ENCODE assay signal across 18 cellular contexts in the genomic region with DNA sequence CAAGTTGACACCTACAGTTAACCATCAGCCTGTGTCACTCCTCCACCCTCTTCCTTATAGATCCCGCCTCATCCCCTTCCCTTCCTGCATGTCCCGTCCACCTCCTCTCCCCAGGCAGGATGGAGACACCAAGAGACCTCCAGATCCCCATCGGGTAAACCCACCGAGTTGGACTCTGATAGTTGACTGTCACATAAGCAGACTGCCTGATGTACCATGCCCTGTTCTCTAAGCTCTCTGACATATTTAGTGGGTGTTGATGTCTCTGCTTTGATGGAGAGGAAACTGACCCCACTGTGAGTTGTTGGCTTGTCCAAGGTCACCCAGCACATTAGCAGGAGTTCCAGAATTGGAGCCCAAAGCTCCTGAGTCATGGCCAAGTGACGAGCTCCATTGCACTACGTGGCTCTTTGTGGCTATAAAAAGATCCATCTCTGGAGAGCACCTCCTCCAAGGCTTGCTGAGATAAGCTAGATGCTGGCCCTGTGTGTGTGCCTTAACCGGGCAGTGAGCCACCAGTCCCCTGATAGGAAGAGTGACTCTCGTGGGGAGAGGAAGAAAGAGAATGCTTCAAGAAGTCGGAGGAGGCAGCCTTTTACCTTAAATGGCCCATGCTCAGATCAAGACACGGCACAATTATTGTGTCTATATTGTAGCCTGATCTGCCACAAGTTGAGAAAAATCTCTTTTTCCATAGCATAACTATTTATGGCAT.
DNase-seq lines count a peak whose midpoint lies in the region; ATAC-seq and TF ChIP-seq lines count a peak whose summit lies in the region.
"Had no signal": no experiment of that assay in that cellular context is flagged by ENCODE, and none has a peak within 500 bp of the region (broad histone marks: within the 10 kb centered on the region; RNA-seq: fewer than 3 reads in every experiment).

No MANE protein-coding gene starts in this region.

- no peak overlapping the region for H2BK120ac ChIP-seq in mesenchymal stem cell (ENCODE audit: low read depth, low read length)

- ATAC-seq in HG03139 (IDR thresholded peaks at IDR 0.05; ENCODE audit: unreplicated experiment) (no peak), GM18505 (IDR thresholded peaks at IDR 0.05; ENCODE audit: unreplicated experiment) (no peak)
- ATAC-seq: activated CD8-positive, alpha-beta T cell treated with anti-CD3 and anti-CD28 coated beads for 36 hours had no signal

- peak overlapping the region in 1 of 2 experiments; percentile 91 for H2BK12ac ChIP-seq in mesenchymal stem cell (ENCODE audit: low read length in 2 of 2)

- no peak overlapping the region for H3K14ac ChIP-seq in mesenchymal stem cell (ENCODE audit: low read length in 2 of 2)

- H3K9ac ChIP-seq in endodermal cell (ENCODE audit: extremely low read depth, low read length, poor library complexity, severe bottlenecking) (no peak overlapping the region), mesenchymal stem cell (ENCODE audit: low read length) (peak overlapping the region; percentile 19)

- peaks cover 4% of the 10 kb centered on the region for H3K4me1 Mint-ChIP-seq in endodermal cell
- H3K4me1 Mint-ChIP-seq: memory B cell had no signal

- peak overlapping the region in 1 of 2 experiments; percentile 37 for H3K18ac ChIP-seq in mesenchymal stem cell (ENCODE audit: low read depth in 1 of 2, low read length in 2 of 2)

- H3K23ac ChIP-seq in mesenchymal stem cell (ENCODE audit: low read length in 2 of 2): no peak overlapping the region

- H3K4me3 ChIP-seq in AG04450 (ENCODE audit: low read depth, low read length): no peak overlapping the region
- H3K4me3 ChIP-seq in endodermal cell (ENCODE audit: low read length): no peak overlapping the region
- no peak overlapping the region for H3K4me3 ChIP-seq in mesenchymal stem cell (ENCODE audit: insufficient read depth in 1 of 2, low read depth in 1 of 2, low read length in 2 of 2)
- H3K4me3 ChIP-seq in HAP-1: no peak overlapping the region
- H3K4me3 ChIP-seq: transverse colon had no signal

- no peak overlapping the region for H3K4me2 ChIP-seq in mesenchymal stem cell (ENCODE audit: low read length, poor library complexity, severe bottlenecking)

- no peaks in the 10 kb centered on the region for H3K36me3 ChIP-seq in endodermal cell (ENCODE audit: control insufficient read depth, insufficient read depth, low read length)
- H3K36me3 ChIP-seq in mesenchymal stem cell (ENCODE audit: control insufficient read depth in 1 of 2, insufficient read depth in 2 of 2, low read depth in 1 of 2, low read length in 2 of 2): no peaks in the 10 kb centered on the region
- no peaks in the 10 kb centered on the region for H3K36me3 ChIP-seq in HAP-1 (replicated peaks)
- H3K36me3 ChIP-seq: transverse colon had no signal

- H3K9me3 ChIP-seq in AG04450 (ENCODE audit: control insufficient read depth, insufficient read depth, low read length): no peaks in the 10 kb centered on the region
- H3K9me3 ChIP-seq in endodermal cell (ENCODE audit: control insufficient read depth, low read length): no peaks in the 10 kb centered on the region
- no peaks in the 10 kb centered on the region for H3K9me3 ChIP-seq in mesenchymal stem cell (ENCODE audit: control insufficient read depth, low read length)
- no peaks in the 10 kb centered on the region for H3K9me3 ChIP-seq in HAP-1
- H3K9me3 ChIP-seq: transverse colon had no signal

- peak overlapping the region; percentile 41 for H2AK5ac ChIP-seq in mesenchymal stem cell (ENCODE audit: low read length, severe bottlenecking)

- TF ChIP-seq POLR2A in GM18505 (IDR thresholded peaks at IDR 0.05; ENCODE audit: borderline replicate concordance, extremely low read depth, insufficient read depth, insufficient read length): no peak

- TF ChIP-seq CTCF in AG04450 (IDR thresholded peaks at IDR 0.05; ENCODE audit: low read depth, low read length): no peak
- TF ChIP-seq CTCF in endodermal cell (conservative IDR thresholded peaks at IDR 0.05): no peak

- H4K8ac ChIP-seq in mesenchymal stem cell (ENCODE audit: low read length): no peak overlapping the region

- H2AFZ ChIP-seq in mesenchymal stem cell (ENCODE audit: low read depth, low read length): no peak overlapping the region

- H3K27ac ChIP-seq in AG04450 (ENCODE audit: low read depth, low read length) (peak overlapping the region; percentile 61), endodermal cell (ENCODE audit: low read depth, low read length) (no peak overlapping the region), mesenchymal stem cell (ENCODE audit: low read length, poor library complexity, severe bottlenecking) (no peak overlapping the region)
- H3K27ac ChIP-seq: transverse colon had no signal

- no peak overlapping the region for H2BK15ac ChIP-seq in mesenchymal stem cell (ENCODE audit: low read depth, poor library complexity, severe bottlenecking)

- H2BK5ac ChIP-seq in mesenchymal stem cell (ENCODE audit: low read depth, low read length, poor library complexity, severe bottlenecking): no peak overlapping the region

- H3K27me3 Mint-ChIP-seq in endodermal cell (ENCODE audit: insufficient read depth): peaks cover 5% of the 10 kb centered on the region

- 89 to 90% methylated on average over 5 to 10 of the region's 10 CpGs for WGBS in endodermal cell (ENCODE audit: insufficient coverage in 1 of 2, insufficient read length in 1 of 2), 2 experiments
- 67% methylated on average over 8 of the region's 10 CpGs for WGBS in mesenchymal stem cell

- in situ Hi-C loops in HAP-1 (cut with MboI; ENCODE audit: low sequenced_read_pairs): no loop called here

- no peaks in the 10 kb centered on the region for H3K36me3 Mint-ChIP-seq in endodermal cell (ENCODE audit: low read depth)
- H3K36me3 Mint-ChIP-seq: memory B cell had no signal

- no peak overlapping the region for H3K4me3 Mint-ChIP-seq in endodermal cell
- H3K4me3 Mint-ChIP-seq: activated CD8-positive, alpha-beta T cell treated with anti-CD3 and anti-CD28 coated beads for 36 hours; dendritic cell treated with granulocyte-macrophage colony-stimulating factor and Interleukin-4, amounts not matched to agents 40 ng/mL and 50 ng/mL, for 4 days; IgD-negative memory B cell; memory B cell; T-helper 2 cell treated with Interferon-gamma antibody and Interleukin-4, amounts not matched to agents 5 μg/mL and 100 μg/mL, for 36 hours had no signal

- CTCF ChIA-PET in AG04450 (lab: Charles Lee): no interaction called here

- no peaks in the 10 kb centered on the region for H3K9me3 Mint-ChIP-seq in endodermal cell
- H3K9me3 Mint-ChIP-seq: activated CD8-positive, alpha-beta T cell treated with anti-CD3 and anti-CD28 coated beads for 36 hours; dendritic cell treated with granulocyte-macrophage colony-stimulating factor and Interleukin-4, amounts not matched to agents 40 ng/mL and 50 ng/mL, for 4 days; IgD-negative memory B cell; memory B cell; T-helper 2 cell treated with Interferon-gamma antibody and Interleukin-4, amounts not matched to agents 5 μg/mL and 100 μg/mL, for 36 hours had no signal

- DNase-seq in AG04450 (ENCODE audit: low read depth, low spot score): no peak
- DNase-seq in LHCN-M2 (ENCODE audit: low read depth): peak; percentile 57
- DNase-seq in endodermal cell: peak; percentile 12
- DNase-seq in mesenchymal stem cell: peak; percentile 81
- no peak for DNase-seq in HAP-1 (ENCODE audit: low spot score in 2 of 2)
- no peak for DNase-seq in CD1c-positive myeloid dendritic cell (ENCODE audit: extremely low spot score)
- DNase-seq: activated CD8-positive, alpha-beta T cell treated with anti-CD3 and anti-CD28 coated beads for 36 hours; activated naive CD4-positive, alpha-beta T cell treated with Interleukin-2 at 50 U/mL for 16 hours; GDM1; H7; NCI-H2081 treated with DMSO at 0.1 percent for 48 hours; transverse colon had no signal

- peak overlapping the region; percentile 61 for H4K91ac ChIP-seq in mesenchymal stem cell (ENCODE audit: low read length)

- no peak overlapping the region for H3K27ac Mint-ChIP-seq in endodermal cell
- H3K27ac Mint-ChIP-seq: activated CD8-positive, alpha-beta T cell treated with anti-CD3 and anti-CD28 coated beads for 36 hours; dendritic cell treated with granulocyte-macrophage colony-stimulating factor and Interleukin-4, amounts not matched to agents 40 ng/mL and 50 ng/mL, for 4 days; IgD-negative memory B cell; memory B cell; T-helper 2 cell treated with Interferon-gamma antibody and Interleukin-4, amounts not matched to agents 5 μg/mL and 100 μg/mL, for 36 hours had no signal

- no peak overlapping the region for H3K4ac ChIP-seq in mesenchymal stem cell (ENCODE audit: low read depth in 1 of 2, low read length in 2 of 2)

- H3K4me1 ChIP-seq in endodermal cell (ENCODE audit: control insufficient read depth, insufficient read depth, low read length) (peaks cover 3% of the 10 kb centered on the region), mesenchymal stem cell (ENCODE audit: control insufficient read depth, insufficient read depth, low read depth, low read length) (peaks cover 12% of the 10 kb centered on the region), HAP-1 (no peaks in the 10 kb centered on the region)
- H3K4me1 ChIP-seq: transverse colon had no signal

- H3K79me1 ChIP-seq in mesenchymal stem cell (replicated peaks; ENCODE audit: low read length, poor library complexity, severe bottlenecking): no peaks in the 10 kb centered on the region

- H3K27me3 ChIP-seq in AG04450 (ENCODE audit: control insufficient read depth, insufficient read depth, low read length) (no peaks in the 10 kb centered on the region), endodermal cell (ENCODE audit: control insufficient read depth, insufficient read depth, low read length, poor library complexity, severe bottlenecking) (no peaks in the 10 kb centered on the region), mesenchymal stem cell (ENCODE audit: control insufficient read depth in 1 of 2, insufficient read depth in 1 of 2, low read length in 2 of 2) (no peaks in the 10 kb centered on the region), HAP-1 (ENCODE audit: low read depth) (no peaks in the 10 kb centered on the region)
- H3K27me3 ChIP-seq: transverse colon had no signal

- POLR2A ChIA-PET in AG04450 (lab: Yijun Ruan, JAX): interaction anchor here (1.3 kb wide), 1 partner anchor 12 kb away, joined by 4 read pairs; no protein-coding TSS in a partner anchor

Comparison
In these comparisons a context has a peak if more than half of its experiments do, and no peak if none do; other contexts are left out.
1. DNase-seq: peak in LHCN-M2 (single experiment), endodermal cell (single experiment) and mesenchymal stem cell (single experiment); none in AG04450 (single experiment), HAP-1 (0 of 2) and CD1c-positive myeloid dendritic cell (single experiment).